3 cellular contexts compared by ENCODE assay signal in the genomic region with DNA sequence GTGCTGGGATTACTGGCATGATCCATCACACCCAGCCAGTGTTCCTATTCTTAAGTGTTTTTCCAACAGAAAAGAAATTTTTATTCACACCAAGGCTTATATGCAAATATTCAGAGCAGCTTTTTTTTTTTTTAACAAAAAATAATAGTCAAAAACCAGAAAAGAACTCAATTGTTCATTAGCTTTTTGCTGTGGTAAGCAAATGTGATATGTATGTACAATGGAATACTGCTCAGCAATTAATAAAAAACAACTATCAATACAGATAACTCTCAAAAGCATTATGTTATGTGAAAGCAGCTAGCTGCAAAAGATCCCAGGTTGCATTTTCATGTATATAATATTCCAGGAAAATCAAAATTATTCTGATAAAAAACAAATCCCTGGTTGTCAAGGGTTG.
TF ChIP-seq lines count a peak whose summit lies in the region.

No MANE protein-coding gene starts in this region.

TF ChIP-seq in HepG2, 621 proteins besides CTCF, POLR2A, EP300 and RAD21:
- TF ChIP-seq MAFK (conservative IDR thresholded peaks at IDR 0.05 in 1 of 2, IDR thresholded peaks at IDR 0.05 in 1 of 2; ENCODE audit: low read length in 2 of 2) (peak; percentile 52 to 85), MAFF (IDR thresholded peaks at IDR 0.05; ENCODE audit: low read depth, low read length) (peak; percentile 69), PCBP1 (IDR thresholded peaks at IDR 0.05; ENCODE audit: borderline replicate concordance, low read depth, low read length) (no peak)
- TF ChIP-seq, protein P1, sequence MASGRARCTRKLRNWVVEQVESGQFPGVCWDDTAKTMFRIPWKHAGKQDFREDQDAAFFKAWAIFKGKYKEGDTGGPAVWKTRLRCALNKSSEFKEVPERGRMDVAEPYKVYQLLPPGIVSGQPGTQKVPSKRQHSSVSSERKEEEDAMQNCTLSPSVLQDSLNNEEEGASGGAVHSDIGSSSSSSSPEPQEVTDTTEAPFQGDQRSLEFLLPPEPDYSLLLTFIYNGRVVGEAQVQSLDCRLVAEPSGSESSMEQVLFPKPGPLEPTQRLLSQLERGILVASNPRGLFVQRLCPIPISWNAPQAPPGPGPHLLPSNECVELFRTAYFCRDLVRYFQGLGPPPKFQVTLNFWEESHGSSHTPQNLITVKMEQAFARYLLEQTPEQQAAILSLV (CRISPR knock-in tag; IDR thresholded peaks at IDR 0.05; ENCODE audit: borderline replicate concordance): no peak
- TF ChIP-seq, protein P2, sequence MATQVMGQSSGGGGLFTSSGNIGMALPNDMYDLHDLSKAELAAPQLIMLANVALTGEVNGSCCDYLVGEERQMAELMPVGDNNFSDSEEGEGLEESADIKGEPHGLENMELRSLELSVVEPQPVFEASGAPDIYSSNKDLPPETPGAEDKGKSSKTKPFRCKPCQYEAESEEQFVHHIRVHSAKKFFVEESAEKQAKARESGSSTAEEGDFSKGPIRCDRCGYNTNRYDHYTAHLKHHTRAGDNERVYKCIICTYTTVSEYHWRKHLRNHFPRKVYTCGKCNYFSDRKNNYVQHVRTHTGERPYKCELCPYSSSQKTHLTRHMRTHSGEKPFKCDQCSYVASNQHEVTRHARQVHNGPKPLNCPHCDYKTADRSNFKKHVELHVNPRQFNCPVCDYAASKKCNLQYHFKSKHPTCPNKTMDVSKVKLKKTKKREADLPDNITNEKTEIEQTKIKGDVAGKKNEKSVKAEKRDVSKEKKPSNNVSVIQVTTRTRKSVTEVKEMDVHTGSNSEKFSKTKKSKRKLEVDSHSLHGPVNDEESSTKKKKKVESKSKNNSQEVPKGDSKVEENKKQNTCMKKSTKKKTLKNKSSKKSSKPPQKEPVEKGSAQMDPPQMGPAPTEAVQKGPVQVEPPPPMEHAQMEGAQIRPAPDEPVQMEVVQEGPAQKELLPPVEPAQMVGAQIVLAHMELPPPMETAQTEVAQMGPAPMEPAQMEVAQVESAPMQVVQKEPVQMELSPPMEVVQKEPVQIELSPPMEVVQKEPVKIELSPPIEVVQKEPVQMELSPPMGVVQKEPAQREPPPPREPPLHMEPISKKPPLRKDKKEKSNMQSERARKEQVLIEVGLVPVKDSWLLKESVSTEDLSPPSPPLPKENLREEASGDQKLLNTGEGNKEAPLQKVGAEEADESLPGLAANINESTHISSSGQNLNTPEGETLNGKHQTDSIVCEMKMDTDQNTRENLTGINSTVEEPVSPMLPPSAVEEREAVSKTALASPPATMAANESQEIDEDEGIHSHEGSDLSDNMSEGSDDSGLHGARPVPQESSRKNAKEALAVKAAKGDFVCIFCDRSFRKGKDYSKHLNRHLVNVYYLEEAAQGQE (IDR thresholded peaks at IDR 0.05; ENCODE audit: borderline replicate concordance in 1 of 2, low read depth in 1 of 2, low read length in 2 of 2): no peak

TF ChIP-seq in IMR-90, 13 proteins besides CTCF, POLR2A, EP300 and RAD21:
- TF ChIP-seq MAFK (IDR thresholded peaks at IDR 0.05; ENCODE audit: low read depth, low read length): peak; percentile 84
- TF ChIP-seq MAZ (IDR thresholded peaks at IDR 0.05; ENCODE audit: borderline replicate concordance, low read depth, low read length): no peak
TF ChIP-seq in IMR-90: peak in this region for 1.

TF ChIP-seq in K562, 482 proteins besides CTCF, POLR2A, EP300 and RAD21:
- 0 out of 2 replicates have a peak, but pooled peaks have one; percentile 14 for TF ChIP-seq ZNF316 (IDR thresholded peaks at IDR 0.05)
- no peak for TF ChIP-seq SMAD4 (CRISPR knock-in tag; conservative IDR thresholded peaks at IDR 0.05)
- 0 out of 2 replicates have a peak, but pooled peaks have one; percentile 6 for TF ChIP-seq MAFG (tag; conservative IDR thresholded peaks at IDR 0.05)
